Comparison of ENCODE assay signal across 8 cellular contexts in the genomic region with DNA sequence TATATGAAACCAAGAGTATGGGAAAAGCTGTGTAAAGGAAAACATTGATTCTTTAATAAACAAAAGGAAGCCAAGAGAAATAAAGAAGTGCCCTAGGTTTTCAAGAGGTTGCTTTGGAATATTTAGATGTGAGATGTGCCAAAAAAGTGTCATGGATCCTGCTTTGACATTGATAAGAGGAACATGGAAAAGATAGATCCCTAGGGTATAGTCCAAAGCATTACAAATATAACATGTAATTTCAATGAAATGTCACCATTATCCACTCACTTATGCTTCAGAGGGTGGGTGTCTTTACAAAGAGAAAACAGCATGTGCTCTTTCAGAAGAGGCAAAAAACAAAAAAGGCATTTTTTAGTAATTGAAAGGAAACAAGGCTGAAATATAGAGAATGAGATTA.
"Had no signal": no experiment of that assay in that cellular context is flagged by ENCODE, and none has a peak within 500 bp of the region (broad histone marks: within the 10 kb centered on the region; RNA-seq: fewer than 3 reads in every experiment).

No MANE protein-coding gene starts in this region.

- H3K4me3 Mint-ChIP-seq: GM23338, H9 had no signal

- ATAC-seq: GM23338, K562 had no signal

- H3K4me1 Mint-ChIP-seq: H9 had no signal

- H3K27ac Mint-ChIP-seq: GM23338, H9 had no signal

- H3K4me3 ChIP-seq: GM23338, K562 had no signal

- DNase-seq: H9, HCEC 1CT, IMR-90 had no signal

- FAIRE-seq: H1, H54, HTR-8/SVneo, K562 had no signal
